In the genomic region with DNA sequence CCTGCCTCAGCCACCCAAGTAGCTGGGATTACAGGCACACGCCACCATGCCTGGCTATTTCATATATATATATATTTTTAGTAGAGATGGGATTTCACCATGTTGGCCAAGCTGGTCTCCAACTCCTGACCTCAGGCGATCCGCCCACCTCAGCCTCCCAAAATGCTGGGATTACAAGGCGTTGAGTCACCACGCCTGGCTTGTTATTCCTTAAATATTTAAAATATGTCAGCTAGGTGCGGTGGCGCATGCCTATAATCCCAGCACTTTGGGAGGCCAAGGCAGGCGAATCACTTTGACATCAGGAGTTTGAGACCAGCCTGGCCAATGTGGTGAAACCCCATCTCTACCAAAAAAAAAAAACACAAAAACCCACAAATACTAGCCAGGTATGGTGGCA, we compare ENCODE assay signal across 1 cellular context. TPM values are rescaled to one million over a fixed set of nuclear protein-coding genes. Genes with fewer than 3 reads are reported as not detected.
"Had no signal": no experiment of that assay in that cellular context is flagged by ENCODE, and none has a peak within 500 bp of the region (broad histone marks: within the 10 kb centered on the region; RNA-seq: fewer than 3 reads in every experiment).

No MANE protein-coding gene starts in this region.

RNA-seq across cellular contexts. Expression of a gene that starts 20.0 kb away (rescaled TPM):
- total RNA-seq: natural killer cell treated with Interleukin-12 subunit alpha and Interleukin-12 subunit beta and Interleukin-15 and Interleukin-18, amount 100 ng/mL, for 72 hours had no signal
